26 cellular contexts compared by ENCODE assay signal in genomic region chr21:41439245-41439644, GRCh38.
"Had no signal": no experiment of that assay in that cellular context is flagged by ENCODE, and none has a peak within 500 bp of the region (broad histone marks: within the 10 kb centered on the region; RNA-seq: fewer than 3 reads in every experiment).

No MANE protein-coding gene starts in this region.

- H3K36me3 ChIP-seq: ovary, prostate gland had no signal

- H3K4me1 Mint-ChIP-seq: immature natural killer cell had no signal

- H3K9me3 Mint-ChIP-seq: activated naive CD4-positive, alpha-beta T cell treated with anti-CD3 and anti-CD28 coated beads, Interleukin-2, amount 50 U/mL, for 24 hours had no signal

- H3K27ac Mint-ChIP-seq: activated naive CD4-positive, alpha-beta T cell treated with anti-CD3 and anti-CD28 coated beads, Interleukin-2, amount 50 U/mL, for 24 hours had no signal

- H3K4me3 Mint-ChIP-seq: activated naive CD4-positive, alpha-beta T cell treated with anti-CD3 and anti-CD28 coated beads, Interleukin-2, amount 50 U/mL, for 24 hours; activated T-helper 17 cell treated with anti-CD3 and anti-CD28 coated beads, Interleukin-2, amount 50 U/mL, for 72 hours; immature natural killer cell; naive B cell had no signal

- H3K4me1 ChIP-seq: foreskin keratinocyte, heart left ventricle, prostate gland, testis had no signal

- DNase-seq: activated CD4-positive, alpha-beta T cell treated with anti-CD3 and anti-CD28 coated beads for 4 hours; activated CD4-positive, alpha-beta T cell treated with anti-CD3 and anti-CD28 coated beads, Interleukin-2, amount 50 U/mL, for 4 hours; activated CD4-positive, CD25-positive, alpha-beta regulatory T cell; activated CD8-positive, alpha-beta memory T cell treated with anti-CD3 and anti-CD28 coated beads, Interleukin-2, amount 50 U/mL, for 4 hours; activated gamma-delta T cell treated with Interleukin-2 at 50 U/mL for 16 hours; activated T-cell treated with anti-CD3 and anti-CD28 coated beads, Interleukin-2, amount 50 U/mL, for 1 hour; anterior cingulate cortex; effector CD8-positive, alpha-beta T cell; foreskin keratinocyte; heart left ventricle; hypothalamus; immature natural killer cell; kidney; left colon; mammary epithelial cell; naive B cell; ovary; stimulated activated CD4-positive, alpha-beta T cell treated with anti-CD3 and anti-CD28 coated beads, Interleukin-15, amount 100 ng/mL, for 24 hours; stimulated activated CD4-positive, alpha-beta T cell treated with anti-CD3 and anti-CD28 coated beads, Interleukin-2, amount 100 ng/mL, for 24 hours; stimulated activated naive CD4-positive, alpha-beta T cell; T-helper 1 cell; testis; transverse colon had no signal

- H3K4me3 ChIP-seq: heart left ventricle, ovary, prostate gland, testis, transverse colon had no signal

- H3K9me3 ChIP-seq: ovary, prostate gland, testis had no signal

- ATAC-seq: activated T-helper 17 cell treated with anti-CD3 and anti-CD28 coated beads, Interleukin-2, amount 50 U/mL, for 72 hours; foreskin keratinocyte; heart left ventricle; left colon had no signal

- H3K27me3 ChIP-seq: foreskin keratinocyte, heart left ventricle, ovary, testis, transverse colon had no signal

- H3K27me3 Mint-ChIP-seq: activated naive CD4-positive, alpha-beta T cell treated with anti-CD3 and anti-CD28 coated beads, Interleukin-2, amount 50 U/mL, for 24 hours; activated T-helper 17 cell treated with anti-CD3 and anti-CD28 coated beads, Interleukin-2, amount 50 U/mL, for 72 hours; naive B cell had no signal

- H3K27ac ChIP-seq: foreskin keratinocyte, heart left ventricle, ovary, prostate gland, testis, transverse colon had no signal
